7 cellular contexts compared by ENCODE assay signal in the genomic region with DNA sequence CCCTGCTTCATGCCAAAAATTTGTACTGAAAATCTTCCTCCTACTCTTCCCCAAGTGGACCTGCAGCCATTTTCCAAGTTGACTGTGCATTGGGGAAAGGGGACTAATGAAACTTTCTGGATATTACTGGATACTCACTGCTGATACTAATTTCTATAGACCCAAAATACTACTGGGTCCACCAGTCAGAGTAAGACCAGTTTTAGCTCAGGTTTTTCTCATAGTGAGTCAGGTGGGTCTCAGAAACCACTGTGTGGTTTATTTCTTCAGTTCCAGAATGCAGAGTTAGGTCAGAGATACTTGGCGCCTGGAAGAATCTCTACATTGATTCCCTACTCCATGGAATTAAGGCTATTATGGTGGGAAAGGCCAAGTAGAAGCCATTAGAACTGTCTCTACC.
"Had no signal": no experiment of that assay in that cellular context is flagged by ENCODE, and none has a peak within 500 bp of the region (broad histone marks: within the 10 kb centered on the region; RNA-seq: fewer than 3 reads in every experiment).

No MANE protein-coding gene starts in this region.

- H3K4me3 ChIP-seq: GM23338 had no signal

- ATAC-seq: GM23338, HepG2 had no signal

- H3K27ac ChIP-seq: HL-60, KMS-11 had no signal

- H3K9ac ChIP-seq: KMS-11 had no signal

- DNase-seq: H9, HCEC 1CT, KBM-7 had no signal

- H3K4me2 ChIP-seq: GM23338, KMS-11 had no signal

- H2AFZ ChIP-seq: GM23338 had no signal
